8 cellular contexts compared by ENCODE assay signal in the genomic region with DNA sequence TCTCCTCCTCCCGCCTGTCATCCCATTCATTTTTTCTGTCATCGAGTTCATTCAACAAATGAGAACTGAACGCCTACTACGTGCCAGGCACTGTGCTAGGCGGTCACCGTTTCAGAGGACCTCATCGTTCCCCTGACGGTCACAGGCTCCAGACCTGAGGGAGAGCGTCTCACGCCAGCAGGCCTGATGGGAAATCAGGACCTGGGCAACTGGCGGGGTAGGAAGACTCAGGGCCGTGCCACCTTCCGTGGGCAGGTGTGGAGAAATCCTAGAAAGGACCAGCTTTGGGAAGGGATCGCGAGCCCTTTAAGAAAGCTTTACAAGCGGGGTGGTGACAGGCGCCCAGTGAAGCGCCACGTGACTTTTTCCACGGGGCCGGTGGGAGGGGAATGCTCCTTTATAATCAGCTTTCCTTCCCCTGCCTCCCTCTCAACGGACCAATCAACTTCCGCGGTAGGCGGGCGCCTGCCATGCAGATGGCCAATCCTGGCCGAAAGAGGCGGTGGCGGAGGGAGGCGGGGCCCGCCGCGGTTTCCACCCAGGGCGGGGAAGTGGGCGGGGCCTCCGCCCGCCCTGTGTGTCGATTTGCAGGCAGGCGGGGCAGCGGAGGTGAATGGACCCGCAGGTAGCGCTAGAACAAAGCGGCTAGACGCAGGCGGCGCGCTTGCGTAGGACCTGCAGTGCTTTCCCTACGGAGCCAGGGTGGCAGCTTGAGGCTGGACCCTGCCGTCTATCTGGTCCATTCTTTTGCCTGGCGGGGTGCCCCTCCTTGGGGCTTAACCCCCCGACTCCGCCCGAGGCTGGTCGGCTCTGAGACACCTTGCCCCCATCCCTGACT. TPM values are rescaled to one million over a fixed set of nuclear protein-coding genes. Genes with fewer than 3 reads are reported as not detected.
DNase-seq lines count a peak whose midpoint lies in the region; TF ChIP-seq lines count a peak whose summit lies in the region.

No MANE protein-coding gene starts in this region.

- peak overlapping the region; percentile 36; the same call in 1 of the 2 replicates for H3K27ac ChIP-seq in SJSA1
- no peak overlapping the region for H3K27ac ChIP-seq in neural progenitor cell
- H3K27ac ChIP-seq in stomach smooth muscle (ENCODE audit: low read length), result peak overlapping the region; percentile 79

- H3K36me3 ChIP-seq in SJSA1, result peaks cover 27% of the 10 kb centered on the region
- no peaks in the 10 kb centered on the region for H3K36me3 ChIP-seq in neural progenitor cell
- peaks cover 5 to 6% of the 10 kb centered on the region in 2 donors for H3K36me3 ChIP-seq in stomach smooth muscle (ENCODE audit: control insufficient read depth in 2 of 2, insufficient read depth in 2 of 2, low read length in 2 of 2)

- DNase-seq in GM04503 (ENCODE audit: low read depth), result peak; percentile 89
- DNase-seq in HFF-Myc (ENCODE audit: extremely low read depth, low read depth), result peak; percentile 93
- DNase-seq in MV-4-11 (lab: John Stamatoyannopoulos, UW), result peak; percentile 99
- DNase-seq in SJSA1 (ENCODE audit: low read depth in 1 of 2, low spot score in 2 of 2), result peak; percentile 97 to 99
- DNase-seq in activated naive CD4-positive, alpha-beta T cell treated with anti-CD3 and anti-CD28 coated beads for 36 hours, result peak; percentile 100
- DNase-seq in foreskin melanocyte, result peak; percentile 97
- DNase-seq in neural progenitor cell (ENCODE audit: low spot score), result peak; percentile 99

- H3K27me3 Mint-ChIP-seq in activated naive CD4-positive, alpha-beta T cell treated with anti-CD3 and anti-CD28 coated beads for 36 hours (ENCODE audit: low read depth), result no peaks in the 10 kb centered on the region
- H3K27me3 Mint-ChIP-seq in neural progenitor cell (ENCODE audit: insufficient read depth, low read depth), result peaks cover 3% of the 10 kb centered on the region

- peak overlapping the region; percentile 76 for H3K27ac Mint-ChIP-seq in activated naive CD4-positive, alpha-beta T cell treated with anti-CD3 and anti-CD28 coated beads for 36 hours
- peak overlapping the region; percentile 66 for H3K27ac Mint-ChIP-seq in neural progenitor cell

- peaks cover 6% of the 10 kb centered on the region for H4K20me1 ChIP-seq in neural progenitor cell (ENCODE audit: low read depth)

- peak overlapping the region; percentile 78 for H3K4me3 Mint-ChIP-seq in activated naive CD4-positive, alpha-beta T cell treated with anti-CD3 and anti-CD28 coated beads for 36 hours
- H3K4me3 Mint-ChIP-seq in neural progenitor cell, result peak overlapping the region; percentile 95

- CTCF ChIA-PET in activated naive CD4-positive, alpha-beta T cell treated with anti-CD3 and anti-CD28 coated beads for 36 hours (lab: Charles Lee), result interaction anchor here (0.6 to 1.9 kb wide), 10 partner anchors 21 to 282 kb away, joined by 3 to 8 read pairs (median 5); a partner anchor contains a TSS

- H3K4me2 ChIP-seq in neural progenitor cell, result peak overlapping the region; percentile 93

- H3K4me1 ChIP-seq in SJSA1 (replicated peaks), result peaks cover 46% of the 10 kb centered on the region
- peaks cover 15% of the 10 kb centered on the region for H3K4me1 ChIP-seq in neural progenitor cell
- H3K4me1 ChIP-seq in stomach smooth muscle (ENCODE audit: control insufficient read depth, insufficient read depth, low read length), result peaks cover 49% of the 10 kb centered on the region

- H3K27me3 ChIP-seq in SJSA1 (replicated peaks) (no peaks in the 10 kb centered on the region), neural progenitor cell (peaks cover 19% of the 10 kb centered on the region), stomach smooth muscle (ENCODE audit: control insufficient read depth in 1 of 2, insufficient read depth in 2 of 2, low read length in 2 of 2) (no peaks in the 10 kb centered on the region)

- intact Hi-C loops in activated naive CD4-positive, alpha-beta T cell treated with anti-CD3 and anti-CD28 coated beads for 36 hours (cut with micrococcal nuclease), result loop anchor here (1.0 to 10.0 kb wide), 15 partner anchors 56 to 1462 kb away; a partner anchor contains a TSS

- H3K4me3 ChIP-seq in HFF-Myc (replicated peaks; ENCODE audit: low read depth, low read length) (peak overlapping the region; percentile 58), SJSA1 (peak overlapping the region; percentile 79), neural progenitor cell (peak overlapping the region; percentile 76), stomach smooth muscle (ENCODE audit: low read length in 2 of 2) (peak overlapping the region; percentile 90 to 97)

- H3K36me3 Mint-ChIP-seq in activated naive CD4-positive, alpha-beta T cell treated with anti-CD3 and anti-CD28 coated beads for 36 hours (ENCODE audit: low read depth), result peaks cover 5% of the 10 kb centered on the region
- peaks cover 2% of the 10 kb centered on the region for H3K36me3 Mint-ChIP-seq in neural progenitor cell

- peaks cover 25% of the 10 kb centered on the region for H3F3A ChIP-seq in neural progenitor cell (ENCODE audit: low read depth)

- H3K9me3 ChIP-seq in SJSA1 (replicated peaks), result no peaks in the 10 kb centered on the region
- H3K9me3 ChIP-seq in neural progenitor cell (ENCODE audit: low read depth), result no peaks in the 10 kb centered on the region
- no peaks in the 10 kb centered on the region for H3K9me3 ChIP-seq in stomach smooth muscle (ENCODE audit: control insufficient read depth in 2 of 2, low read length in 2 of 2)

- H3K4me1 Mint-ChIP-seq in activated naive CD4-positive, alpha-beta T cell treated with anti-CD3 and anti-CD28 coated beads for 36 hours (ENCODE audit: low read depth), result peaks cover 25% of the 10 kb centered on the region
- peaks cover 31% of the 10 kb centered on the region for H3K4me1 Mint-ChIP-seq in neural progenitor cell

- peak overlapping the region; percentile 65 for H2AFZ ChIP-seq in neural progenitor cell (replicated peaks)

- no peak for TF ChIP-seq CTCF in HFF-Myc (IDR thresholded peaks at IDR 0.05; ENCODE audit: low read depth, low read length, missing control alignments)
- no peak for TF ChIP-seq CTCF in neural progenitor cell (IDR thresholded peaks at IDR 0.05)

- H3K9me3 Mint-ChIP-seq in activated naive CD4-positive, alpha-beta T cell treated with anti-CD3 and anti-CD28 coated beads for 36 hours, result no peaks in the 10 kb centered on the region
- no peaks in the 10 kb centered on the region for H3K9me3 Mint-ChIP-seq in neural progenitor cell

- H3K9ac ChIP-seq in neural progenitor cell (no peak overlapping the region), stomach smooth muscle (ENCODE audit: low read length in 2 of 2) (peak overlapping the region; percentile 83 to 86)

- peaks cover 14% of the 10 kb centered on the region for H3K79me2 ChIP-seq in neural progenitor cell (ENCODE audit: low read depth)

RNA-seq across cellular contexts. Expression of a gene that starts 0.8 kb away (rescaled TPM):
- 7.9 and 13.3 TPM in 2 replicates for total RNA-seq in SJSA1 (2014; rRNA removed; shearing (Covaris generic))
- total RNA-seq in activated naive CD4-positive, alpha-beta T cell treated with anti-CD3 and anti-CD28 coated beads for 36 hours, result 1 to 10 TPM; 8.2 to 9.1 TPM
- total RNA-seq in neural progenitor cell (ENCODE audit: low replicate concordance), result 2.4 and 10.7 TPM in 2 replicates
